In the genomic region with DNA sequence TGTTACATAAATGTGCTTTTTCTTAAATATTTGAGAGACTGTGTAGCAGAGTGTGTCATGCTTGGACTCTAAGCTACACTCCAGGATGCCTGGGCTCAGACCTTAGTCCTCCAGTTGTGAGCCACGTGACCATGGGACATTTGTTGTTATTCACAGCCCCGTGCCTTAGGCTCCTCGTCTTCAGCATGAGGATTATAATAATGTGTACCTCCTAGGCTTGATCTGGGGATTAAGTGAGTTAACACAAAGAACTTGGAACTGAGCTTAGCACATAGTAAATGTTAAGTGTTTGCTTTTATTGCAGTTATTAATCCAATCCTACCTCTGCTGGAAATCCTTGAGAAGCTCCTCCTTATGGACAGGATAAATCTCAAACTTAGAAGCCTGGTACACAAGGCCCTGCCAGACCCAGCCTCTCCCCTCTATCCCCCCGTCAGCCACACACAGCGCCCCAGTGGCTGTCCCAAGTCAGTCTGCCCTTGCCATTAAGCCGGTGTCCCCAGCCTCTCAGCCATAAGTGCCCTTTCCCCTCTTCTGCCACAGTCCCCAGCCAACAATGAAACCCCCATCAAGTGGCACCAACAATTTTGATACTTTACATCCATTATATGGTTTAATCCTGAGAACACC, we compare ENCODE assay signal across 12 cellular contexts.
A peak's percentile ranks its signal among the peaks of the same experiment; 100 is the strongest.
DNase-seq lines count a peak whose midpoint lies in the region; ATAC-seq and TF ChIP-seq lines count a peak whose summit lies in the region.
"Had no signal": no experiment of that assay in that cellular context is flagged by ENCODE, and none has a peak within 500 bp of the region (broad histone marks: within the 10 kb centered on the region; RNA-seq: fewer than 3 reads in every experiment).

No MANE protein-coding gene starts in this region.

- no peak for ATAC-seq in thoracic aorta (ENCODE audit: insufficient number of reproducible peaks, low FRiP score, low read depth)
- ATAC-seq: activated CD4-positive, CD25-positive, alpha-beta regulatory T cell treated with anti-CD3 and anti-CD28 coated beads, Interleukin-2, amount 50 U/mL, for 24 hours; stimulated activated naive CD8-positive, alpha-beta T cell treated with anti-CD3 and anti-CD28 coated beads, Interleukin-15, Interleukin-2, amounts not matched to agents 100 U/mL and 50 U/mL, for 24 hours had no signal

- H3K27ac ChIP-seq in thoracic aorta = peak overlapping the region; percentile 53 to 68
- H3K27ac ChIP-seq: neutrophil had no signal

- H3K27me3 ChIP-seq in MG63 (no peaks in the 10 kb centered on the region), thoracic aorta (replicated peaks; ENCODE audit: insufficient read depth) (no peaks in the 10 kb centered on the region)
- H3K27me3 ChIP-seq: neutrophil had no signal

- H3K9me3 ChIP-seq in MG63 (no peaks in the 10 kb centered on the region), thoracic aorta (no peaks in the 10 kb centered on the region)
- H3K9me3 ChIP-seq: neutrophil had no signal

- TF ChIP-seq CTCF in cardiac fibroblast (IDR thresholded peaks at IDR 0.05; ENCODE audit: low read depth, low read length) = no peak
- TF ChIP-seq CTCF in thoracic aorta (IDR thresholded peaks at IDR 0.05) = no peak

- DNase-seq in MG63 (peak; percentile 16), cardiac fibroblast (ENCODE audit: low read depth in 2 of 2) (peak; percentile 32 to 48), medulla oblongata (ENCODE audit: extremely low spot score) (peak; percentile 59), thoracic aorta (ENCODE audit: low spot score) (no peak), A172 (ENCODE audit: low spot score) (no peak), GM19238 (ENCODE audit: insufficient read length, low spot score) (no peak), AG20443 (ENCODE audit: low spot score) (no peak)
- DNase-seq: DND-41; NCI-H2029; stimulated activated naive CD8-positive, alpha-beta T cell treated with anti-CD3 and anti-CD28 coated beads, Interleukin-15, Interleukin-2, amounts not matched to agents 100 U/mL and 50 U/mL, for 24 hours had no signal

- peaks cover 3% of the 10 kb centered on the region; the same call in 1 of the 2 replicates for H3K36me3 ChIP-seq in MG63
- H3K36me3 ChIP-seq in thoracic aorta = no peaks in the 10 kb centered on the region

- peaks cover 26 to 73% of the 10 kb centered on the region in 2 donors for H3K4me1 ChIP-seq in thoracic aorta (ENCODE audit: control insufficient read depth in 1 of 2, low read depth in 2 of 2)

- H3K4me3 ChIP-seq in MG63 (no peak overlapping the region), cardiac fibroblast (replicated peaks in 1 of 2; ENCODE audit: low read depth in 2 of 2, low read length in 2 of 2) (no peak overlapping the region), thoracic aorta (peak overlapping the region; percentile 27)

Comparison
In these comparisons a context has a peak if more than half of its experiments do, and no peak if none do; other contexts are left out.
1. DNase-seq: peak in MG63 (single experiment), cardiac fibroblast (2 of 2) and medulla oblongata (single experiment); none in thoracic aorta (single experiment), A172 (single experiment), GM19238 (single experiment) and AG20443 (single experiment).